22 cellular contexts compared by ENCODE assay signal in genomic region chr2:121132054-121132453, GRCh38.
"Had no signal": no experiment of that assay in that cellular context is flagged by ENCODE, and none has a peak within 500 bp of the region (broad histone marks: within the 10 kb centered on the region; RNA-seq: fewer than 3 reads in every experiment).

No MANE protein-coding gene starts in this region.

- H3K36me3 ChIP-seq: SJSA1 had no signal

- H3K4me1 ChIP-seq: SJSA1 had no signal

- FAIRE-seq: HepG2, K562, RCC 7860 had no signal

- H3K36me3 Mint-ChIP-seq: IgD-negative memory B cell had no signal

- H3K4me3 ChIP-seq: K562, SJSA1, SK-N-MC had no signal

- H3K4me1 Mint-ChIP-seq: IgD-negative memory B cell had no signal

- H3K27ac ChIP-seq: KMS-11, SJSA1, SK-N-MC had no signal

- H3K9me3 ChIP-seq: SJSA1 had no signal

- H3K4me2 ChIP-seq: KMS-11 had no signal

- DNase-seq: Kasumi-1, MM.1S, NCI-H1092 treated with DMSO at 0.1 percent for 48 hours, NCI-H1436, NCI-H187, NCI-H2029, NCI-H2081 treated with DMSO at 0.1 percent for 48 hours, NCI-H2171, NCI-H345, NCI-H524, NCI-H69, NCI-H774, Right ventricle myocardium superior, RPMI8226, SIG-M5 had no signal

- H3K27ac Mint-ChIP-seq: IgD-negative memory B cell had no signal

- H3K27me3 ChIP-seq: SJSA1 had no signal

- H3K9ac ChIP-seq: KMS-11 had no signal

- ATAC-seq: HepG2 had no signal

- H3K4me3 Mint-ChIP-seq: IgD-negative memory B cell had no signal
